Comparison of ENCODE assay signal across 22 cellular contexts in genomic region chr2:21854938-21855337, GRCh38.
"Had no signal": no experiment of that assay in that cellular context is flagged by ENCODE, and none has a peak within 500 bp of the region (broad histone marks: within the 10 kb centered on the region; RNA-seq: fewer than 3 reads in every experiment).

No MANE protein-coding gene starts in this region.

- FAIRE-seq: colon, endothelial cell of umbilical vein, frontal cortex, islet of Langerhans, keratinocyte had no signal

- H2AFZ ChIP-seq: hepatocyte had no signal

- H3K4me3 ChIP-seq: coronary artery, dorsolateral prefrontal cortex, esophagus muscularis mucosa, gastroesophageal sphincter, heart left ventricle, hepatocyte, left lung, lower lobe of right lung had no signal

- H3K27me3 ChIP-seq: dorsolateral prefrontal cortex, esophagus muscularis mucosa, foreskin keratinocyte, gastroesophageal sphincter, heart left ventricle, hepatocyte, left lung had no signal

- H3K9me3 ChIP-seq: esophagus muscularis mucosa, lower lobe of right lung had no signal

- H3K4me2 ChIP-seq: hepatocyte had no signal

- H3K4me1 ChIP-seq: esophagus muscularis mucosa, foreskin keratinocyte, gastroesophageal sphincter, heart left ventricle, left lung, lower lobe of right lung had no signal

- H3K79me2 ChIP-seq: hepatocyte had no signal

- DNase-seq: dermis blood vessel endothelial cell; dorsolateral prefrontal cortex; effector CD4-positive, alpha-beta T cell; effector memory CD4-positive, alpha-beta T cell; foreskin keratinocyte; heart left ventricle; hypothalamus; immature natural killer cell; left cardiac atrium; left lung; left ventricle myocardium superior; lower lobe of right lung; mesenchymal stem cell had no signal

- H3K36me3 ChIP-seq: esophagus muscularis mucosa, gastroesophageal sphincter, heart left ventricle, left lung, lower lobe of right lung had no signal

- H3K27ac ChIP-seq: coronary artery, dorsolateral prefrontal cortex, esophagus muscularis mucosa, foreskin keratinocyte, gastroesophageal sphincter, heart left ventricle, hepatocyte, left lung, lower lobe of right lung had no signal

- ATAC-seq: foreskin keratinocyte, gastroesophageal sphincter, heart left ventricle, left cardiac atrium, left lung, left ventricle myocardium superior, lower lobe of right lung had no signal
